15 cellular contexts compared by ENCODE assay signal in the genomic region with DNA sequence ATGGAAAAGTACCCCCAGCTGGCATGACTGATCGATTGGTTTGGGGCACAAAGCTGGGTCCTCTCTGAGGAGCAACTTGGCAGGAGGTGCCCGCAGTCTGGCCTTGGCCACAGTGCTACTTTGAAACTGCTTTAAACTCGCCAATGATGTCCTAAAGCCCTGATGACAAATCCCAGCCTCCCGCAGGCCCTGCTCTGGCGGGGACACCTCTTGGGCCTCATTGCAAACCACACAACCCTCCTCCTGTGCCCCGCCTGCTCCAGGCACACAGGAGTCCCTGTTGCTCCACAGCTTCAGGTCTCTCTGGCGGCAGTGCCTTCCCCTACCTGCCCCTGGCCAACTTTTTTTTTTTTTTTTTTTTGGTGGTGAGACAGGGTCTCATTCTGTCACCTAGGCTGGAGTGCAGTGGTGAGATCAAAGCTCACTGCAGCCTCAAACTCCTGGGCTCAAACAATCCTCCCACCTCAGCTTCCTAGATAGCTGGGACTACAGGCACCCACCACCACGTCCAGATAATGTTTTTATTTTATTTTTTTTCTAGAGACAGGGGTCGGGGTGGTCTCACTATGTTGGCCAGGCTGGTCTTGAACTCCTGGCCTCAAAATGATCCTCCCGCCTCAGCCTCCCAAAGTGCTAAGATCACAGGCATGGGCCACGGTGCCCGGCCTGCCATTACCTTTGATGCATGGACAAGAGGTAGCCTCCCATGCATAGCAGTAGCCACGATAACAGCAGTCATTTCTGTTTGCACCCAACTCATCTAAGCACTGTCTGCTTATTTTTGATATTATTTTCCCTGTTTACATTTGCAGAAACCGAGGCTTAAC. TPM values are rescaled to one million over a fixed set of nuclear protein-coding genes. Genes with fewer than 3 reads are reported as not detected.
A peak's percentile ranks its signal among the peaks of the same experiment; 100 is the strongest.
DNase-seq lines count a peak whose midpoint lies in the region; ATAC-seq and TF ChIP-seq lines count a peak whose summit lies in the region.
"Had no signal": no experiment of that assay in that cellular context is flagged by ENCODE, and none has a peak within 500 bp of the region (broad histone marks: within the 10 kb centered on the region; RNA-seq: fewer than 3 reads in every experiment).

No MANE protein-coding gene starts in this region.

- H3K9me3 Mint-ChIP-seq in Calu3 (ENCODE audit: low read depth, unreplicated experiment) = no peaks in the 10 kb centered on the region
- no peaks in the 10 kb centered on the region for H3K9me3 Mint-ChIP-seq in central memory CD8-positive, alpha-beta T cell
- H3K9me3 Mint-ChIP-seq: effector memory CD8-positive, alpha-beta T cell had no signal

- CTCF ChIA-PET in Calu3 (lab: Charles Lee) = interaction anchor here (0.7 to 1.8 kb wide), 4 partner anchors 10 to 46 kb away, joined by 3 to 8 read pairs (median 4); no protein-coding TSS in a partner anchor

- H3K4me2 ChIP-seq in trophoblast cell (ENCODE audit: low read length) = no peak overlapping the region

- no peak for ATAC-seq in central memory CD8-positive, alpha-beta T cell (replicated peaks; ENCODE audit: extremely low read depth, poor library complexity, severe bottlenecking)
- no peak for ATAC-seq in HG02610 (IDR thresholded peaks at IDR 0.05; ENCODE audit: unreplicated experiment)
- ATAC-seq: effector memory CD8-positive, alpha-beta T cell; gastrocnemius medialis had no signal

- H3K9me3 ChIP-seq in trophoblast cell (ENCODE audit: insufficient read depth, low read depth, low read length) = peaks cover 1% of the 10 kb centered on the region
- H3K9me3 ChIP-seq: gastrocnemius medialis, mucosa of descending colon had no signal

- no peak overlapping the region for H3K18ac ChIP-seq in trophoblast cell (ENCODE audit: low read length)

- no peak overlapping the region for H4K12ac ChIP-seq in trophoblast cell (ENCODE audit: low read depth, low read length)

- no peak overlapping the region for H3K4me3 ChIP-seq in trophoblast cell (ENCODE audit: low read depth, low read length)
- H3K4me3 ChIP-seq: gastrocnemius medialis, mucosa of descending colon had no signal

- peaks cover 17 to 27% of the 10 kb centered on the region in 2 experiments for H3K4me1 ChIP-seq in trophoblast cell (ENCODE audit: control insufficient read depth in 1 of 2, insufficient read depth in 2 of 2, low read length in 2 of 2)
- H3K4me1 ChIP-seq: gastrocnemius medialis had no signal

- peaks cover 17% of the 10 kb centered on the region for H3K79me1 ChIP-seq in trophoblast cell (ENCODE audit: low read length)

- no peak for TF ChIP-seq CTCF in Calu3 (IDR thresholded peaks at IDR 0.05; ENCODE audit: unreplicated experiment)

- no peak overlapping the region for H3K14ac ChIP-seq in trophoblast cell (ENCODE audit: low read length)

- peaks cover 19% of the 10 kb centered on the region for H3K36me3 Mint-ChIP-seq in Calu3 (ENCODE audit: insufficient read depth, unreplicated experiment)
- H3K36me3 Mint-ChIP-seq in central memory CD8-positive, alpha-beta T cell (ENCODE audit: insufficient read depth) = no peaks in the 10 kb centered on the region
- H3K36me3 Mint-ChIP-seq: brain had no signal

- no peak overlapping the region for H2AFZ ChIP-seq in trophoblast cell (ENCODE audit: insufficient read depth, low read length, poor library complexity)

- no peak overlapping the region for H3K23ac ChIP-seq in trophoblast cell (ENCODE audit: low read length)

- peak overlapping the region; percentile 3 for H4K91ac ChIP-seq in trophoblast cell (ENCODE audit: low read depth, low read length)

- no TSS peak for BruUV-seq in Calu3 (replicated peaks; lab: Mats Ljungman, UMichigan)

- H2BK120ac ChIP-seq in trophoblast cell (ENCODE audit: insufficient read depth, low read length, poor library complexity) = no peak overlapping the region

- H3K4ac ChIP-seq in trophoblast cell (ENCODE audit: low read depth, low read length) = no peak overlapping the region

- WGBS in trophoblast cell (ENCODE audit: extremely low coverage, insufficient coverage, insufficient read length) = no CpG with 5 or more reads among the region's 14 CpGs

- DNase-seq in Calu3 (peak; percentile 49), NCI-H2107 (lab: John Stamatoyannopoulos, UW) (peak; percentile 41), trophoblast cell (no peak), NCI-H510A (lab: John Stamatoyannopoulos, UW) (no peak), DMS 273 treated with DMSO at 0.1 percent for 48 hours (lab: John Stamatoyannopoulos, UW) (no peak), T-helper 1 cell (no peak)
- DNase-seq in central memory CD8-positive, alpha-beta T cell (ENCODE audit: low spot score in 2 of 2) = no peak
- DNase-seq: activated gamma-delta T cell treated with Interleukin-2 at 50 U/mL for 16 hours; effector memory CD8-positive, alpha-beta T cell; gastrocnemius medialis; islet precursor cell; mucosa of descending colon; NCI-H187 had no signal

- no peak overlapping the region for H3K27ac ChIP-seq in trophoblast cell (ENCODE audit: low read depth, low read length)
- H3K27ac ChIP-seq: gastrocnemius medialis had no signal

- intact Hi-C loops in Calu3 (cut with micrococcal nuclease; ENCODE audit: unreplicated experiment) = no loop called here

- no peak overlapping the region for H3K4me3 Mint-ChIP-seq in Calu3 (ENCODE audit: low read depth, unreplicated experiment)
- no peak overlapping the region for H3K4me3 Mint-ChIP-seq in central memory CD8-positive, alpha-beta T cell
- H3K4me3 Mint-ChIP-seq: brain; effector memory CD8-positive, alpha-beta T cell had no signal

- H3K27me3 Mint-ChIP-seq in Calu3 (ENCODE audit: unreplicated experiment) = no peaks in the 10 kb centered on the region
- no peaks in the 10 kb centered on the region for H3K27me3 Mint-ChIP-seq in central memory CD8-positive, alpha-beta T cell
- H3K27me3 Mint-ChIP-seq: brain; effector memory CD8-positive, alpha-beta T cell had no signal

- H2BK5ac ChIP-seq in trophoblast cell (ENCODE audit: low read depth, low read length, poor library complexity) = no peak overlapping the region

- H3K27me3 ChIP-seq in trophoblast cell (ENCODE audit: insufficient read depth, low read length) = no peaks in the 10 kb centered on the region
- H3K27me3 ChIP-seq: gastrocnemius medialis had no signal

- H3K79me2 ChIP-seq in trophoblast cell (ENCODE audit: control insufficient read depth, insufficient read depth, low read length, poor library complexity) = no peaks in the 10 kb centered on the region

- H3K4me1 Mint-ChIP-seq in Calu3 (ENCODE audit: low read depth, unreplicated experiment) = peaks cover 69% of the 10 kb centered on the region
- H3K4me1 Mint-ChIP-seq in central memory CD8-positive, alpha-beta T cell = peaks cover 22% of the 10 kb centered on the region

- peak overlapping the region; percentile 91 for H3K27ac Mint-ChIP-seq in Calu3 (ENCODE audit: unreplicated experiment)
- H3K27ac Mint-ChIP-seq in central memory CD8-positive, alpha-beta T cell (ENCODE audit: low read depth) = peak overlapping the region; percentile 65

- no peak overlapping the region for H3K9ac ChIP-seq in trophoblast cell (ENCODE audit: low read length)

- no peaks in the 10 kb centered on the region for H3K36me3 ChIP-seq in trophoblast cell (ENCODE audit: control insufficient read depth in 1 of 2, insufficient read depth in 2 of 2, low read length in 2 of 2)
- H3K36me3 ChIP-seq: gastrocnemius medialis had no signal

- H4K8ac ChIP-seq in trophoblast cell (ENCODE audit: low read depth, low read length) = no peak overlapping the region

- no peak overlapping the region for H2AK5ac ChIP-seq in trophoblast cell (ENCODE audit: low read length)

- peak overlapping the region; percentile 26 for H2BK12ac ChIP-seq in trophoblast cell (ENCODE audit: low read length)

RNA-seq across cellular contexts. Expression of gene SNN, which starts 37.8 kb away (rescaled TPM):
- total RNA-seq in Calu3 (2022) = 26.0 and 31.3 TPM in 2 replicates
- polyA plus RNA-seq in trophoblast cell (2013) = 29.9 and 30.4 TPM in 2 replicates

RNA-seq across cellular contexts. Expression of gene LITAF, which starts 43.7 kb away (rescaled TPM):
- total RNA-seq in Calu3 (2022) = 328 and 443 TPM in 2 replicates
- polyA plus RNA-seq in trophoblast cell (2013) = 110 and 113 TPM in 2 replicates

Comparison
In these comparisons a context has a peak if more than half of its experiments do, and no peak if none do; other contexts are left out.
1. DNase-seq: peak in Calu3 (single experiment) and NCI-H2107 (single experiment); none in central memory CD8-positive, alpha-beta T cell (0 of 2), trophoblast cell (0 of 2), NCI-H510A (single experiment), DMS 273 treated with DMSO at 0.1 percent for 48 hours (single experiment) and T-helper 1 cell (0 of 5).